8 cellular contexts compared by ENCODE assay signal in the genomic region with DNA sequence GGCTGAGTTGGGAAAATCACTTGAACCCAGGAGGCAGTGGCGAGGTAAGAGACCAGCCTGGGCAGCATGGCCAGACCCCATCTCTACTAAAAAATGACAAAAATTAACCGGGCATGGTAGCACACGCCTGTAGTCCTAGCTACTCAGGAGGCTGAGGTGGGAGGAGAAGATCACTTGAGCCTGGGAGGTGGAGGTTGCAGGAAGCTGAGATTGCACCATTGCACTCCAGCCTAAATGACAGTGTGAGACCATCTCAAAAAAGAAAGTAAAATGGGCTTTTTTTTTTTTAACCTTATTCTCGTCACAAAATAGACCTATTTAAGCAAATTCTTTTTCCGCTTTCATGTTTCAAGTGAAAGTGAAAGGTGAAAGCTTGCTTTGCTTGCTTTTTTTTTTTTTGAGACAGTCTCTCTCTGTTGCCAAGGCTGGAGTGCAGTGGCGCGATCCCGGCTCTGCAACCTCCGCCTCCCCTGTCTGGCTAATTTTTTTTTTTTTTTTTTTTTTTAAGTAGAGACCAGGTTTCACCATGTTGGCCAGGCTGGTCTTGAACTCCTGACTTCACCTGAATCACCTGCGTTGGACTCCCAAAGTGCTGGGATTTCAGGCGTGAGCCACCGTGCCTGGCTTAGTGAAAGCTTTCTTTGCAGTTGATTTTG. TPM values are rescaled to one million over a fixed set of nuclear protein-coding genes. Genes with fewer than 3 reads are reported as not detected.
DNase-seq lines count a peak whose midpoint lies in the region; ATAC-seq and TF ChIP-seq lines count a peak whose summit lies in the region.

No MANE protein-coding gene starts in this region.

- H3K36me3 ChIP-seq in lower lobe of right lung: peaks cover 33% of the 10 kb centered on the region

- ATAC-seq in GM18502 (IDR thresholded peaks at IDR 0.05; ENCODE audit: poor library complexity, unreplicated experiment): peak; percentile 48
- peak; percentile 43 for ATAC-seq in HG02885 (IDR thresholded peaks at IDR 0.05; ENCODE audit: poor library complexity, unreplicated experiment)
- no peak for ATAC-seq in lower lobe of right lung

- no peaks in the 10 kb centered on the region for H3K9me3 ChIP-seq in lower lobe of right lung

- TF ChIP-seq CTCF in lower lobe of right lung (IDR thresholded peaks at IDR 0.05): no peak

- no peaks in the 10 kb centered on the region for H3K27me3 ChIP-seq in lower lobe of right lung (ENCODE audit: low read depth)

- intact Hi-C loops in lower lobe of right lung (cut with DNase I): no loop called here

- peak overlapping the region; percentile 31 for H3K4me3 ChIP-seq in lower lobe of right lung

- peaks cover 54% of the 10 kb centered on the region for H3K4me1 ChIP-seq in lower lobe of right lung

- peak overlapping the region; percentile 46 for H3K27ac ChIP-seq in lower lobe of right lung

- peak; percentile 34 to 53 for DNase-seq in activated CD4-positive, alpha-beta T cell treated with anti-CD3 and anti-CD28 coated beads, Interleukin-2, amount 50 U/mL, for 48 hours
- peak; percentile 51 for DNase-seq in lower lobe of right lung
- DNase-seq in mesenteric fat pad (ENCODE audit: low spot score): no peak
- DNase-seq in NCI-H1694 (lab: John Stamatoyannopoulos, UW): no peak
- no peak for DNase-seq in GM19240 (ENCODE audit: insufficient read length, low spot score)
- no peak for DNase-seq in NCI-H1092 (lab: John Stamatoyannopoulos, UW)

RNA-seq across cellular contexts. Expression of a gene that starts 3.6 kb away (rescaled TPM):
- total RNA-seq in lower lobe of right lung (330 TPM), mesenteric fat pad (295 TPM)

RNA-seq across cellular contexts. Expression of a gene that starts 26.9 kb away (rescaled TPM):
- total RNA-seq in lower lobe of right lung (5.1 TPM), mesenteric fat pad (2.0 TPM)

RNA-seq across cellular contexts. Expression of a gene that starts 42.3 kb away (rescaled TPM):
- total RNA-seq in lower lobe of right lung (827 TPM), mesenteric fat pad (932 TPM)

RNA-seq across cellular contexts. Expression of a gene that starts 50.2 kb away (rescaled TPM):
- total RNA-seq in lower lobe of right lung: not detected
- 0.22 TPM for total RNA-seq in mesenteric fat pad

RNA-seq across cellular contexts. Expression of a gene that starts 50.6 kb away (rescaled TPM):
- total RNA-seq in lower lobe of right lung (13.2 TPM), mesenteric fat pad (18.0 TPM)

Comparison
In these comparisons a context has a peak if more than half of its experiments do, and no peak if none do; other contexts are left out.
1. ATAC-seq: peak in GM18502 (single experiment) and HG02885 (single experiment); none in lower lobe of right lung (0 of 2).
2. DNase-seq: peak in activated CD4-positive, alpha-beta T cell treated with anti-CD3 and anti-CD28 coated beads, Interleukin-2, amount 50 U/mL, for 48 hours (2 of 2) and lower lobe of right lung (single experiment); none in mesenteric fat pad (single experiment), NCI-H1694 (single experiment), GM19240 (single experiment) and NCI-H1092 (single experiment).